8 cellular contexts compared by ENCODE assay signal in genomic region chr18:10524507-10525425, GRCh38. TPM values are rescaled to one million over a fixed set of nuclear protein-coding genes. Genes with fewer than 3 reads are reported as not detected.
A peak's percentile ranks its signal among the peaks of the same experiment; 100 is the strongest.
DNase-seq lines count a peak whose midpoint lies in the region; ATAC-seq lines count a peak whose summit lies in the region.

No MANE protein-coding gene starts in this region.

- H3K4me1 Mint-ChIP-seq in T-cell: peaks cover 44 to 51% (median 48%) of the 10 kb centered on the region in 3 donors
- H3K4me1 Mint-ChIP-seq in stimulated activated memory B cell treated with anti-CD40 and anti-IgM and Interleukin-4, amounts not matched to agents 10 μg/mL and 1 μg/mL and 100 μg/mL, for 72 hours: peaks cover 45% of the 10 kb centered on the region

- DNase-seq in SIG-M5 treated with dmso at 0.1 percent for 504 hours (lab: John Stamatoyannopoulos, UW; ENCODE audit: unreplicated experiment) (peak; percentile 69), SIG-M5 (lab: John Stamatoyannopoulos, UW) (no peak), T-cell (no peak), glomerular visceral epithelial cell (ENCODE audit: extremely low spot score) (peak; percentile 88), NCI-H1105 (lab: John Stamatoyannopoulos, UW) (no peak), DMS79 treated with DMSO at 0.1 percent for 48 hours (lab: John Stamatoyannopoulos, UW) (no peak)

- H3K27me3 Mint-ChIP-seq in T-cell: peaks cover 0 to 8% of the 10 kb centered on the region in 2 donors
- peaks cover 1% of the 10 kb centered on the region for H3K27me3 Mint-ChIP-seq in stimulated activated memory B cell treated with anti-CD40 and anti-IgM and Interleukin-4, amounts not matched to agents 10 μg/mL and 1 μg/mL and 100 μg/mL, for 72 hours

- peak overlapping the region; percentile 97 to 99 (median 99) for H3K4me3 Mint-ChIP-seq in T-cell
- peak overlapping the region; percentile 98 for H3K4me3 Mint-ChIP-seq in stimulated activated memory B cell treated with anti-CD40 and anti-IgM and Interleukin-4, amounts not matched to agents 10 μg/mL and 1 μg/mL and 100 μg/mL, for 72 hours

- POLR2A ChIA-PET in T-cell (lab: Charles Lee): interaction anchor here in 1 of 2 donors (0.6 kb wide), 1 partner anchor 36 kb away, joined by 3 read pairs; no protein-coding TSS in a partner anchor

- H3K9me3 Mint-ChIP-seq in T-cell: no peaks in the 10 kb centered on the region
- H3K9me3 Mint-ChIP-seq in stimulated activated memory B cell treated with anti-CD40 and anti-IgM and Interleukin-4, amounts not matched to agents 10 μg/mL and 1 μg/mL and 100 μg/mL, for 72 hours: no peaks in the 10 kb centered on the region

- CTCF ChIA-PET in T-cell (lab: Charles Lee): interaction anchor here in 1 of 2 donors (1.1 to 1.5 kb wide), 2 partner anchors 34 to 610 kb away, joined by 3 to 6 read pairs; no protein-coding TSS in a partner anchor

- H3K27ac Mint-ChIP-seq in T-cell: peak overlapping the region; percentile 10 to 97
- peak overlapping the region; percentile 92 for H3K27ac Mint-ChIP-seq in stimulated activated memory B cell treated with anti-CD40 and anti-IgM and Interleukin-4, amounts not matched to agents 10 μg/mL and 1 μg/mL and 100 μg/mL, for 72 hours

- ATAC-seq in T-cell (replicated peaks in 1 of 4) (no peak), HG03135 (IDR thresholded peaks at IDR 0.05; ENCODE audit: unreplicated experiment) (no peak)
- ATAC-seq in stimulated activated memory B cell treated with anti-CD40 and anti-IgM and Interleukin-4, amounts not matched to agents 10 μg/mL and 1 μg/mL and 100 μg/mL, for 72 hours: no peak

- H3K36me3 Mint-ChIP-seq in T-cell: no peaks in the 10 kb centered on the region
- no peaks in the 10 kb centered on the region for H3K36me3 Mint-ChIP-seq in stimulated activated memory B cell treated with anti-CD40 and anti-IgM and Interleukin-4, amounts not matched to agents 10 μg/mL and 1 μg/mL and 100 μg/mL, for 72 hours

RNA-seq across cellular contexts. Expression of gene NAPG, which starts 1.1 kb away (rescaled TPM):
- 10 to 100 TPM; 22.6 to 33.4 (median 28.0) TPM for total RNA-seq in T-cell

Comparison
In these comparisons a context has a peak if more than half of its experiments do, and no peak if none do; other contexts are left out.
1. DNase-seq: peak in SIG-M5 treated with dmso at 0.1 percent for 504 hours (single experiment) and glomerular visceral epithelial cell (single experiment); none in SIG-M5 (single experiment), T-cell (0 of 34), NCI-H1105 (single experiment) and DMS79 treated with DMSO at 0.1 percent for 48 hours (single experiment).